Comparison of ENCODE assay signal across 7 cellular contexts in the genomic region with DNA sequence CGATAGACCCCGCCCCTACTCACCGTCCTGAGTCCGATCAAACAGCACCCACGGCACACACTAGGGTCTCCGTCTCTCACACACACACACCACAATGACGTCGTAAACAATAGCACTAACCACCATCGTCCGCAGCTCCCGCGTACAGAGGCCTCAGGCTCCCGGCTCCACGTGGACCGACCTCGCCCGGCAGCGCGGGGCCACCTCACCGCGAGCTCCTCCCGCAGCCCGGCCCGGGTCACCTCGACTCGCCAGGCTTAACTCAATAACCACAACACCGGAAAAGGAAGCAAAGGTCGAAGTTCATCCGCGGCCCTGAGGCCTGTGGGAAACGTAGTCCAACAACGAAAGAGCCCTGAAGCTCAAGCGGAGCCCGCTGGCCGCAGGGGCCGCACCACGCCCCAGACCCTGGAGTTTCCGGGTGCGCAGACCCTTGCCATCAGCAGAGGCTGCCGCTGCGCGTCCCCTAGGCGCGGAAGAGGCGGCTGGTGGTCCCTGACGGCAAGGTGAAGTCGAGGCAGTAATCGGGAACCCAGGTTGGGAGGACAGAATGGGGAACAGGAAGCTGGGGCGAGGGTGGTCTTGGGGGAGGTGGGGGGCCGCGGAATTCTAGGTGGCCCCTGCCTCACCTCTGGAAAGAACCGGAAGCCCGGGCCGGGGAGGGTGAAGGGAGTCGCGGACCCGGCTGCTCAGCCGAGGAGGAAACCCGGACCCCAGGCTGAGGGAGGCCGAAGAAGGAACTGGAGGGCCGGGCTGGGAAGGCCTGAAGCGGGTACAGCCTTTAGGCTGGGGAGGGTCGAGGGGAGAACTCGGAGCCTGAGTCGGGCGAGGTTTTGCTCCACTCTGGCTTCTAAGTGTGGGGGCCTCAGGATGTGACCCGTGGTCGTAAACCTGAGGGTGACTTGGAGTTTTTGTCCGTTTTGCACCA. TPM values are rescaled to one million over a fixed set of nuclear protein-coding genes. Genes with fewer than 3 reads are reported as not detected.
DNase-seq lines count a peak whose midpoint lies in the region; ATAC-seq, FAIRE-seq and TF ChIP-seq lines count a peak whose summit lies in the region.

A gene (minus strand): TSS at position 273 of the 928 bp plus-strand sequence. CDS start 946 bp downstream, outside the sequence.

- H3K9me3 ChIP-seq in GM12878 (replicated peaks; ENCODE audit: control insufficient read depth, insufficient read depth, low read length) = peaks cover 11% of the 10 kb centered on the region

- TF ChIP-seq RAD21 in GM12878 (IDR thresholded peaks at IDR 0.05; ENCODE audit: insufficient read depth, low read depth, low read length) = no peak

- in situ Hi-C loops in GM12878 (cut with MboI) = no loop called here

- no peaks in the 10 kb centered on the region for H3K27me3 ChIP-seq in GM12878 (replicated peaks in 1 of 2; ENCODE audit: control insufficient read depth in 2 of 2, insufficient read depth in 2 of 2, low read length in 1 of 2)

- POLR2A ChIA-PET in GM12878 (lab: Charles Lee) = interaction anchor here (0.6 to 1.4 kb wide), 5 partner anchors 44 to 794 kb away, joined by 3 to 9 read pairs (median 4); a partner anchor contains a TSS

- WGBS in GM12878 (ENCODE audit: insufficient coverage, insufficient replicate concordance, low lambda C conversion rate, missing lambda C conversion rate) = under 1% methylated on average over 48 of the region's 69 CpGs

- peaks cover 22% of the 10 kb centered on the region for H3K79me2 ChIP-seq in GM12878 (ENCODE audit: control insufficient read depth, insufficient read depth, low read length)

- ATAC-seq in GM18511 (IDR thresholded peaks at IDR 0.05; ENCODE audit: unreplicated experiment) (peak; percentile 93), HG03039 (IDR thresholded peaks at IDR 0.05; ENCODE audit: unreplicated experiment) (peak; percentile 89), GM12878 (peak; percentile 97), sciatic nerve (peak; percentile 100)

- H4K20me1 ChIP-seq in GM12878 (ENCODE audit: control insufficient read depth, insufficient read depth) = no peaks in the 10 kb centered on the region

- peaks cover 0 to 6% of the 10 kb centered on the region in 2 experiments; a peak in 3 of 4 replicates for H3K36me3 ChIP-seq in GM12878 (ENCODE audit: control insufficient read depth in 2 of 2, insufficient read depth in 2 of 2, low read length in 1 of 2)

- BruUV-seq in GM12878 (replicated peaks; lab: Mats Ljungman, UMichigan) = no TSS peak

- RAD21 ChIA-PET in GM12878 (lab: Charles Lee; ENCODE audit: unreplicated experiment) = interaction anchor here (1.0 to 1.9 kb wide), 3 partner anchors 31 to 276 kb away, joined by 3 to 13 read pairs (median 4); a partner anchor contains a TSS

- no peaks in the 10 kb centered on the region for H3K4me1 ChIP-seq in GM12878 (ENCODE audit: control insufficient read depth, insufficient read depth, low read length)

- SMC1A ChIA-PET in GM12878 (lab: Charles Lee; ENCODE audit: uncharacterized antibody, unreplicated experiment) = interaction anchor here (0.9 to 1.8 kb wide), 5 partner anchors 29 to 277 kb away, joined by 3 to 5 read pairs (median 5); a partner anchor contains a TSS

- peak; percentile 54 for FAIRE-seq in GM12878 (lab: Jason Lieb, UNC)

- no peak for TF ChIP-seq EP300 in GM12878 (IDR thresholded peaks at IDR 0.05; ENCODE audit: borderline replicate concordance in 1 of 2, control insufficient read depth in 1 of 2, low read depth in 2 of 2, low read length in 2 of 2)

- H2AFZ ChIP-seq in GM12878 (ENCODE audit: control insufficient read depth, low read depth, low read length) = peak within 1 kb of the TSS; percentile 93

- peak within 1 kb of the TSS; percentile 91 for H3K4me3 ChIP-seq in GM12878

- no peak for TF ChIP-seq CTCF in GM12878 (IDR thresholded peaks at IDR 0.05 in 2 of 3, conservative IDR thresholded peaks at IDR 0.05 in 1 of 3; ENCODE audit: control insufficient read depth in 2 of 3, extremely low read depth in 1 of 3, insufficient read depth in 1 of 3, low read depth in 3 of 3, low read length in 3 of 3)

- H3K9ac ChIP-seq in GM12878 (ENCODE audit: control insufficient read depth, insufficient read depth, low read length) = peak within 1 kb of the TSS; percentile 79

- intact Hi-C loops in GM12878 (cut with micrococcal nuclease; ENCODE audit: unreplicated experiment) = loop anchor here (1.0 kb wide), 1 partner anchor 45 kb away; a partner anchor contains a TSS
- intact Hi-C loops in sciatic nerve (cut with DNase I) = no loop called here

- CTCF ChIA-PET in GM12878 (lab: Yijun Ruan, JAX) = interaction anchor here (0.9 kb wide), 1 partner anchor 32 kb away, joined by 3 read pairs; a partner anchor contains a TSS

- DNase-seq in NCI-H2081 treated with DMSO at 0.1 percent for 48 hours (lab: John Stamatoyannopoulos, UW) = peak; percentile 35
- DNase-seq in T1000 (lab: John Stamatoyannopoulos, UW) = peak; percentile 75
- DNase-seq in GM12878 (ENCODE audit: low read depth, low spot score) = peak; percentile 74
- peak; percentile 92 for DNase-seq in iPS DF 19.7 (ENCODE audit: low read depth, low spot score)
- peak; percentile 91 for DNase-seq in sciatic nerve (ENCODE audit: low spot score)

- peak within 1 kb of the TSS; percentile 87 for H3K27ac ChIP-seq in GM12878 (ENCODE audit: control insufficient read depth, insufficient read depth)

- TF ChIP-seq POLR2A in GM12878 (IDR thresholded peaks at IDR 0.05; ENCODE audit: low read depth, low read length) = peak; percentile 96

- peak within 1 kb of the TSS; percentile 67 for H3K4me2 ChIP-seq in GM12878 (ENCODE audit: control insufficient read depth, insufficient read depth)

TF ChIP-seq in GM12878, 131 proteins besides CTCF, POLR2A, EP300 and RAD21 (continues in another document):
- peak; percentile 95 for TF ChIP-seq HCFC1 (IDR thresholded peaks at IDR 0.05; ENCODE audit: low read length)
- peak; percentile 87 for TF ChIP-seq NBN (IDR thresholded peaks at IDR 0.05)
- peak; percentile 85 for TF ChIP-seq CREM (IDR thresholded peaks at IDR 0.05; ENCODE audit: low read depth)
- no peak for TF ChIP-seq KAT2A (conservative IDR thresholded peaks at IDR 0.05; ENCODE audit: control insufficient read depth, low read depth, low read length)
- TF ChIP-seq ZSCAN29 (IDR thresholded peaks at IDR 0.05) = no peak
- no peak for TF ChIP-seq ZNF384 (IDR thresholded peaks at IDR 0.05; ENCODE audit: borderline replicate concordance, low read depth, low read length)
- TF ChIP-seq CHD4 (IDR thresholded peaks at IDR 0.05) = no peak
- TF ChIP-seq ZBED1 (IDR thresholded peaks at IDR 0.05; ENCODE audit: borderline replicate concordance) = no peak
- TF ChIP-seq SIX5 (IDR thresholded peaks at IDR 0.05; ENCODE audit: low read depth, low read length, severe bottlenecking) = peak; percentile 89
- TF ChIP-seq, protein P1, sequence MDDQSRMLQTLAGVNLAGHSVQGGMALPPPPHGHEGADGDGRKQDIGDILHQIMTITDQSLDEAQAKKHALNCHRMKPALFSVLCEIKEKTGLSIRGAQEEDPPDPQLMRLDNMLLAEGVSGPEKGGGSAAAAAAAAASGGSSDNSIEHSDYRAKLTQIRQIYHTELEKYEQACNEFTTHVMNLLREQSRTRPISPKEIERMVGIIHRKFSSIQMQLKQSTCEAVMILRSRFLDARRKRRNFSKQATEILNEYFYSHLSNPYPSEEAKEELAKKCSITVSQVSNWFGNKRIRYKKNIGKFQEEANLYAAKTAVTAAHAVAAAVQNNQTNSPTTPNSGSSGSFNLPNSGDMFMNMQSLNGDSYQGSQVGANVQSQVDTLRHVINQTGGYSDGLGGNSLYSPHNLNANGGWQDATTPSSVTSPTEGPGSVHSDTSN (IDR thresholded peaks at IDR 0.05; ENCODE audit: insufficient replicate concordance, low read depth, low read length) = no peak
- TF ChIP-seq, protein P2, sequence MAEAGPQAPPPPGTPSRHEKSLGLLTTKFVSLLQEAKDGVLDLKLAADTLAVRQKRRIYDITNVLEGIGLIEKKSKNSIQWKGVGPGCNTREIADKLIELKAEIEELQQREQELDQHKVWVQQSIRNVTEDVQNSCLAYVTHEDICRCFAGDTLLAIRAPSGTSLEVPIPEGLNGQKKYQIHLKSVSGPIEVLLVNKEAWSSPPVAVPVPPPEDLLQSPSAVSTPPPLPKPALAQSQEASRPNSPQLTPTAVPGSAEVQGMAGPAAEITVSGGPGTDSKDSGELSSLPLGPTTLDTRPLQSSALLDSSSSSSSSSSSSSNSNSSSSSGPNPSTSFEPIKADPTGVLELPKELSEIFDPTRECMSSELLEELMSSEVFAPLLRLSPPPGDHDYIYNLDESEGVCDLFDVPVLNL (IDR thresholded peaks at IDR 0.05; ENCODE audit: low read depth, low read length) = no peak
- no peak for TF ChIP-seq WRNIP1 (IDR thresholded peaks at IDR 0.05; ENCODE audit: borderline replicate concordance, low read depth, low read length)
- no peak for TF ChIP-seq MEF2B (IDR thresholded peaks at IDR 0.05; ENCODE audit: partially characterized antibody, poor library complexity, severe bottlenecking)
- 0 out of 2 replicates have a peak, but pooled peaks have one; percentile 61 for TF ChIP-seq ASH2L (IDR thresholded peaks at IDR 0.05; ENCODE audit: borderline replicate concordance, low read depth)
- TF ChIP-seq SPI1 (IDR thresholded peaks at IDR 0.05; ENCODE audit: borderline replicate concordance, insufficient read depth, low read depth, low read length) = no peak
- TF ChIP-seq HDAC2 (IDR thresholded peaks at IDR 0.05) = no peak
- TF ChIP-seq TCF3 (IDR thresholded peaks at IDR 0.05; ENCODE audit: borderline replicate concordance, insufficient read depth, low read depth, low read length) = 0 out of 2 replicates have a peak, but pooled peaks have one; percentile 25
- TF ChIP-seq GABPA (IDR thresholded peaks at IDR 0.05; ENCODE audit: low read depth) = peak; percentile 96

RNA-seq across cellular contexts. Expression of the gene that starts here (rescaled TPM):
- total RNA-seq in GM12878 (2013; cell fraction: nucleolus; rRNA removed) = 53.3 and 57.2 TPM in 2 replicates
- total RNA-seq in GM12878 (2014; rRNA removed) = 5.8 and 6.1 TPM in 2 replicates
- total RNA-seq in GM12878 (2014; rRNA removed; fragmentation: Illumina TruSeq; extraction: Trizol) = 5.3 and 5.4 TPM in 2 replicates
- 5.4 and 6.9 TPM in 2 replicates for total RNA-seq in GM12878 (2021)
- polyA plus RNA-seq in GM12878 (2011; ENCODE audit: low read depth) = 3.8 TPM
- polyA plus RNA-seq in GM12878 (2011; rRNA removed) = 12.5 and 19.6 TPM in 2 replicates
- polyA plus RNA-seq in GM12878 (2011; cell fraction: cytosol; rRNA removed) = 6.1 and 6.2 TPM in 2 replicates
- 11.6 and 12.3 TPM in 2 replicates for polyA plus RNA-seq in GM12878 (2011; cell fraction: nucleus; rRNA removed)
- 6.6 and 6.8 TPM in 2 replicates for polyA plus RNA-seq in GM12878 (2012)
- 4.6 and 6.6 TPM in 2 replicates for polyA plus RNA-seq in GM12878 (2014; fragmentation: Illumina TruSeq; extraction: Trizol)
- polyA plus RNA-seq in GM12878 (2014; fragmentation: Nextera tagmentation; extraction: Ambion mirVana) = 1 to 10 TPM; 1.8 to 2.7 TPM
- polyA plus RNA-seq in GM12878 (2014; rRNA removed) = 3.8 and 4.5 TPM in 2 replicates
- polyA plus RNA-seq in GM12878 (2016; fragmentation: Nextera tagmentation; extraction: Ambion mirVana) = 1 to 10 TPM; 2.4 TPM
- polyA minus RNA-seq in GM12878 (2011; rRNA and poly(A)+ RNA removed) = 4.5 and 18.1 TPM in 2 replicates
- 4.2 and 5.5 TPM in 2 replicates for polyA minus RNA-seq in GM12878 (2011; cell fraction: cytosol; rRNA and poly(A)+ RNA removed)
- 3.4 and 4.7 TPM in 2 replicates for polyA minus RNA-seq in GM12878 (2011; cell fraction: nucleus; rRNA and poly(A)+ RNA removed)
- total RNA-seq in sciatic nerve = 28.1 TPM

Comparison
In these comparisons a context has a peak if more than half of its experiments do, and no peak if none do; other contexts are left out.
1. Peak in every context shown above with its lines: DNase-seq, ATAC-seq, H3K4me3 ChIP-seq and H3K27ac ChIP-seq.
2. DNase-seq: peak in every context shown above with its lines; median percentile 92 in iPS DF 19.7; 91 in sciatic nerve; 75 in T1000; 74 in GM12878; 35 in NCI-H2081 treated with DMSO at 0.1 percent for 48 hours.